8 cellular contexts compared by ENCODE assay signal in genomic region chr7:100706672-100707311, GRCh38. TPM values are rescaled to one million over a fixed set of nuclear protein-coding genes. Genes with fewer than 3 reads are reported as not detected.
DNase-seq lines count a peak whose midpoint lies in the region; ATAC-seq and TF ChIP-seq lines count a peak whose summit lies in the region.

No MANE protein-coding gene starts in this region.

- peak overlapping the region; percentile 91 for H3K27ac ChIP-seq in C4-2B

- intact Hi-C loops in sciatic nerve (cut with DNase I), result no loop called here

- peak overlapping the region; percentile 97 to 98 for H3K27ac Mint-ChIP-seq in effector memory CD8-positive, alpha-beta T cell
- peak overlapping the region; percentile 16 to 97 (median 91) for H3K27ac Mint-ChIP-seq in nephron

- peak overlapping the region; percentile 94 for H3K4me3 ChIP-seq in NB4 (ENCODE audit: low read depth, low read length)

- TF ChIP-seq POLR2A in NB4 (IDR thresholded peaks at IDR 0.05; ENCODE audit: extremely low read depth, insufficient read length), result no peak

- DNase-seq in NB4 (ENCODE audit: low read depth) (no peak), SW480 (ENCODE audit: low spot score) (no peak), sciatic nerve (ENCODE audit: low spot score) (no peak)
- no peak for DNase-seq in effector memory CD8-positive, alpha-beta T cell
- DNase-seq in NK-92 treated with Interleukin-12 subunit alpha and Interleukin-12 subunit beta, amount 100 ng/mL, for 24 hours (lab: John Stamatoyannopoulos, UW), result no peak

- H3K9me3 Mint-ChIP-seq in effector memory CD8-positive, alpha-beta T cell, result no peaks in the 10 kb centered on the region
- no peaks in the 10 kb centered on the region for H3K9me3 Mint-ChIP-seq in nephron

- peaks cover 21% of the 10 kb centered on the region for H3K36me3 Mint-ChIP-seq in effector memory CD8-positive, alpha-beta T cell (ENCODE audit: insufficient read depth)
- H3K36me3 Mint-ChIP-seq in nephron (ENCODE audit: low read depth), result no peaks in the 10 kb centered on the region

- no peaks in the 10 kb centered on the region for H3K27me3 Mint-ChIP-seq in effector memory CD8-positive, alpha-beta T cell
- H3K27me3 Mint-ChIP-seq in nephron (ENCODE audit: low read depth), result no peaks in the 10 kb centered on the region

- H3K4me1 Mint-ChIP-seq in effector memory CD8-positive, alpha-beta T cell (ENCODE audit: low read depth in 2 of 2), result peaks cover 11 to 17% of the 10 kb centered on the region in 2 donors
- H3K4me1 Mint-ChIP-seq in nephron, result peaks cover 7% of the 10 kb centered on the region

- TF ChIP-seq CTCF in C4-2B (conservative IDR thresholded peaks at IDR 0.05), result no peak
- no peak for TF ChIP-seq CTCF in NB4 (IDR thresholded peaks at IDR 0.05; ENCODE audit: low read depth, low read length)
- TF ChIP-seq CTCF in nephron (IDR thresholded peaks at IDR 0.05; ENCODE audit: unreplicated experiment in 3 of 3), result no peak

- ATAC-seq in effector memory CD8-positive, alpha-beta T cell (replicated peaks), result no peak
- ATAC-seq in sciatic nerve, result no peak
- ATAC-seq in HG03135 (IDR thresholded peaks at IDR 0.05; ENCODE audit: unreplicated experiment), result no peak

- peak overlapping the region; percentile 96 to 98 for H3K4me3 Mint-ChIP-seq in effector memory CD8-positive, alpha-beta T cell
- peak overlapping the region; percentile 98 to 99 (median 99) for H3K4me3 Mint-ChIP-seq in nephron

RNA-seq across cellular contexts. Expression of gene POP7, which starts 0.9 kb away (rescaled TPM):
- total RNA-seq in sciatic nerve, result 16.6 TPM

RNA-seq across cellular contexts. Expression of gene GIGYF1, which starts 12.7 kb away (rescaled TPM):
- total RNA-seq in sciatic nerve, result 58.8 TPM

RNA-seq across cellular contexts. Expression of gene EPO, which starts 13.5 kb away (rescaled TPM):
- not detected for total RNA-seq in sciatic nerve

RNA-seq across cellular contexts. Expression of gene ZAN, which starts 26.6 kb away (rescaled TPM):
- total RNA-seq in sciatic nerve, result not detected

RNA-seq across cellular contexts. Expression of gene GNB2, which starts 33.3 kb away (rescaled TPM):
- total RNA-seq in sciatic nerve, result 179 TPM
